ENCODE assay signal across 13 cellular contexts in genomic region chr2:240791821-240792657, GRCh38. TPM values are rescaled to one million over a fixed set of nuclear protein-coding genes. Genes with fewer than 3 reads are reported as not detected.
A peak's percentile ranks its signal among the peaks of the same experiment; 100 is the strongest.
DNase-seq lines count a peak whose midpoint lies in the region; ATAC-seq and TF ChIP-seq lines count a peak whose summit lies in the region.
"Had no signal": no experiment of that assay in that cellular context is flagged by ENCODE, and none has a peak within 500 bp of the region (broad histone marks: within the 10 kb centered on the region; RNA-seq: fewer than 3 reads in every experiment).

No MANE protein-coding gene starts in this region.

- ATAC-seq in RWPE2 (ENCODE audit: low read depth) (no peak), heart left ventricle (peak in 3 of 4 donors; percentile 25 to 45 (median 32)), GM21528 (IDR thresholded peaks at IDR 0.05; ENCODE audit: low FRiP score, unreplicated experiment) (no peak)
- ATAC-seq: activated naive CD4-positive, alpha-beta T cell treated with anti-CD3 and anti-CD28 coated beads, Interleukin-2, amount 50 U/mL, for 72 hours had no signal

- no peak overlapping the region for H3K27ac Mint-ChIP-seq in activated T-helper 2 cell treated with anti-CD3 and anti-CD28 coated beads, Interferon-gamma antibody, Interleukin-2, Interleukin-4, amounts not matched to agents 10 μg/mL and 5 μg/mL and 100 μg/mL, durations not matched to agents 14 hours and 24 hours and 36 hours
- H3K27ac Mint-ChIP-seq: activated naive CD4-positive, alpha-beta T cell treated with anti-CD3 and anti-CD28 coated beads, Interleukin-2, amount 50 U/mL, for 72 hours had no signal

- TF ChIP-seq POLR2A in heart left ventricle (IDR thresholded peaks at IDR 0.05), result no peak

- no peak overlapping the region for H3K27ac ChIP-seq in RWPE2 (ENCODE audit: poor library complexity, severe bottlenecking)
- no peak overlapping the region for H3K27ac ChIP-seq in heart left ventricle
- H3K27ac ChIP-seq: GM23248, heart right ventricle had no signal

- TF ChIP-seq CTCF in BE2C (IDR thresholded peaks at IDR 0.05; ENCODE audit: low read depth, low read length) (no peak), RWPE2 (IDR thresholded peaks at IDR 0.05; ENCODE audit: poor library complexity, severe bottlenecking) (no peak), heart left ventricle (IDR thresholded peaks at IDR 0.05) (no peak)

- H3K9me3 Mint-ChIP-seq in activated T-helper 2 cell treated with anti-CD3 and anti-CD28 coated beads, Interferon-gamma antibody, Interleukin-2, Interleukin-4, amounts not matched to agents 10 μg/mL and 5 μg/mL and 100 μg/mL, durations not matched to agents 14 hours and 24 hours and 36 hours, result no peaks in the 10 kb centered on the region
- H3K9me3 Mint-ChIP-seq: activated naive CD4-positive, alpha-beta T cell treated with anti-CD3 and anti-CD28 coated beads, Interleukin-2, amount 50 U/mL, for 72 hours had no signal

- no peak overlapping the region for H3K4me3 ChIP-seq in BE2C (ENCODE audit: low read depth, low read length)
- no peak overlapping the region for H3K4me3 ChIP-seq in RWPE2 (ENCODE audit: severe bottlenecking)
- no peak overlapping the region for H3K4me3 ChIP-seq in heart left ventricle
- H3K4me3 ChIP-seq: GM23248, heart right ventricle had no signal

- no peaks in the 10 kb centered on the region for H3K36me3 Mint-ChIP-seq in activated T-helper 2 cell treated with anti-CD3 and anti-CD28 coated beads, Interferon-gamma antibody, Interleukin-2, Interleukin-4, amounts not matched to agents 10 μg/mL and 5 μg/mL and 100 μg/mL, durations not matched to agents 14 hours and 24 hours and 36 hours (ENCODE audit: low read depth)
- H3K36me3 Mint-ChIP-seq: activated naive CD4-positive, alpha-beta T cell treated with anti-CD3 and anti-CD28 coated beads, Interleukin-2, amount 50 U/mL, for 72 hours had no signal

- DNase-seq in BE2C, result peak; percentile 3
- peak; percentile 44 for DNase-seq in RWPE2 (ENCODE audit: low spot score)
- peak in 1 of 5 donors; percentile 10 for DNase-seq in heart left ventricle
- DNase-seq in nucleus accumbens (lab: John Stamatoyannopoulos, UW), result peak in 44 of 56 donors; percentile 15 to 79 (median 50)
- no peak for DNase-seq in activated T-helper 2 cell treated with anti-CD3 and anti-CD28 coated beads, Interferon-gamma antibody, Interleukin-2, Interleukin-4, amounts not matched to agents 10 μg/mL and 5 μg/mL and 100 μg/mL, durations not matched to agents 14 hours and 24 hours and 36 hours (ENCODE audit: low spot score)
- no peak for DNase-seq in EL
- no peak for DNase-seq in NCI-H2029 treated with DMSO at 0.1 percent for 48 hours (lab: John Stamatoyannopoulos, UW)
- DNase-seq: GM23248, NCI-H2081, small intestine had no signal

- H3K36me3 ChIP-seq in BE2C, result peaks cover under 1% of the 10 kb centered on the region
- no peaks in the 10 kb centered on the region for H3K36me3 ChIP-seq in RWPE2 (ENCODE audit: low read depth)
- H3K36me3 ChIP-seq in heart left ventricle, result no peaks in the 10 kb centered on the region
- H3K36me3 ChIP-seq: heart right ventricle had no signal

- no peaks in the 10 kb centered on the region for H3K27me3 Mint-ChIP-seq in activated T-helper 2 cell treated with anti-CD3 and anti-CD28 coated beads, Interferon-gamma antibody, Interleukin-2, Interleukin-4, amounts not matched to agents 10 μg/mL and 5 μg/mL and 100 μg/mL, durations not matched to agents 14 hours and 24 hours and 36 hours (ENCODE audit: low read depth)

- no peaks in the 10 kb centered on the region for H3K4me1 Mint-ChIP-seq in activated T-helper 2 cell treated with anti-CD3 and anti-CD28 coated beads, Interferon-gamma antibody, Interleukin-2, Interleukin-4, amounts not matched to agents 10 μg/mL and 5 μg/mL and 100 μg/mL, durations not matched to agents 14 hours and 24 hours and 36 hours (ENCODE audit: low read depth)

- 48 to 55% (median 51%) methylated on average over 15 to 16 of the region's 16 CpGs for WGBS in heart left ventricle, 4 donors

- no peak overlapping the region for H3K4me3 Mint-ChIP-seq in activated T-helper 2 cell treated with anti-CD3 and anti-CD28 coated beads, Interferon-gamma antibody, Interleukin-2, Interleukin-4, amounts not matched to agents 10 μg/mL and 5 μg/mL and 100 μg/mL, durations not matched to agents 14 hours and 24 hours and 36 hours (ENCODE audit: low read depth)

- H3K9me3 ChIP-seq in BE2C (no peaks in the 10 kb centered on the region), RWPE2 (ENCODE audit: severe bottlenecking) (no peaks in the 10 kb centered on the region), heart left ventricle (no peaks in the 10 kb centered on the region)
- H3K9me3 ChIP-seq: heart right ventricle had no signal

- no peaks in the 10 kb centered on the region for H3K27me3 ChIP-seq in BE2C
- H3K27me3 ChIP-seq in RWPE2 (ENCODE audit: insufficient read depth, poor library complexity, severe bottlenecking), result peaks cover 7% of the 10 kb centered on the region
- peaks cover 0 to 14% (median 0%) of the 10 kb centered on the region in 9 donors for H3K27me3 ChIP-seq in heart left ventricle

- intact Hi-C loops in heart left ventricle (cut with DNase I), result no loop called here
- intact Hi-C loops in activated T-helper 2 cell treated with anti-CD3 and anti-CD28 coated beads, Interferon-gamma antibody, Interleukin-2, Interleukin-4, amounts not matched to agents 10 μg/mL and 5 μg/mL and 100 μg/mL, durations not matched to agents 14 hours and 24 hours and 36 hours (cut with micrococcal nuclease), result no loop called here

- no peaks in the 10 kb centered on the region for H3K4me1 ChIP-seq in BE2C
- no peaks in the 10 kb centered on the region for H3K4me1 ChIP-seq in RWPE2 (ENCODE audit: insufficient read depth, poor library complexity, severe bottlenecking)
- H3K4me1 ChIP-seq in heart left ventricle, result peaks cover 0 to 8% (median 0%) of the 10 kb centered on the region in 12 donors
- H3K4me1 ChIP-seq: heart right ventricle had no signal

RNA-seq across cellular contexts. Expression of gene KIF1A, which starts 28.0 kb away (rescaled TPM):
- polyA plus RNA-seq in BE2C (2012; ENCODE audit: insufficient read depth, insufficient read length, low read depth), result 158 TPM
- 10 to 100 TPM in 1 of 9 donors, 1 to 10 TPM in 8; 1.1 to 25.8 (median 2.8) TPM for total RNA-seq in heart left ventricle
- under 1 TPM; 0.76 to 0.97 TPM for polyA plus RNA-seq in heart left ventricle
- total RNA-seq in activated T-helper 2 cell treated with anti-CD3 and anti-CD28 coated beads, Interferon-gamma antibody, Interleukin-2, Interleukin-4, amounts not matched to agents 10 μg/mL and 5 μg/mL and 100 μg/mL, durations not matched to agents 14 hours and 24 hours and 36 hours, result 0.97 and 2.2 TPM in 2 replicates

Comparison
In these comparisons a context has a peak if more than half of its experiments do, and no peak if none do; other contexts are left out.
1. DNase-seq: peak in BE2C (single experiment), RWPE2 (single experiment) and nucleus accumbens (44 of 56); none in activated T-helper 2 cell treated with anti-CD3 and anti-CD28 coated beads, Interferon-gamma antibody, Interleukin-2, Interleukin-4, amounts not matched to agents 10 μg/mL and 5 μg/mL and 100 μg/mL, durations not matched to agents 14 hours and 24 hours and 36 hours (single experiment), EL (single experiment) and NCI-H2029 treated with DMSO at 0.1 percent for 48 hours (single experiment).
2. ATAC-seq: peak in heart left ventricle (3 of 4); none in RWPE2 (single experiment) and GM21528 (single experiment).